ENCODE assay signal across 18 cellular contexts in genomic region chr14:44165286-44165685, GRCh38.
"Had no signal": no experiment of that assay in that cellular context is flagged by ENCODE, and none has a peak within 500 bp of the region (broad histone marks: within the 10 kb centered on the region; RNA-seq: fewer than 3 reads in every experiment).

No MANE protein-coding gene starts in this region.

- H3K36me3 ChIP-seq: cardiac muscle cell, gastrocnemius medialis, tibial artery had no signal

- H3K36me3 Mint-ChIP-seq: activated CD8-positive, alpha-beta memory T cell treated with anti-CD3 and anti-CD28 coated beads, Interleukin-2, amount 10 ng/mL, durations not matched to agents 7 days and 5 days had no signal

- H3K27ac ChIP-seq: cardiac muscle cell, gastrocnemius medialis, parathyroid adenoma, tibial artery had no signal

- H3K4me1 ChIP-seq: gastrocnemius medialis, parathyroid adenoma, tibial artery had no signal

- H3K9ac ChIP-seq: parathyroid adenoma had no signal

- H3K27ac Mint-ChIP-seq: activated CD4-positive, alpha-beta T cell treated with anti-CD3 and anti-CD28 coated beads, Interleukin-2, amount 10 ng/mL, durations not matched to agents 24 days and 14 days; activated CD8-positive, alpha-beta memory T cell treated with anti-CD3 and anti-CD28 coated beads, Interleukin-2, amount 10 ng/mL, durations not matched to agents 7 days and 5 days; activated CD8-positive, alpha-beta T cell treated with anti-CD3 and anti-CD28 coated beads for 36 hours; activated naive CD8-positive, alpha-beta T cell treated with anti-CD3 and anti-CD28 coated beads, Interleukin-2, amount 50 U/mL, for 24 hours; nephron progenitor cell; stimulated activated naive CD8-positive, alpha-beta T cell treated with anti-CD3 and anti-CD28 coated beads, Interleukin-15, Interleukin-2, amounts not matched to agents 100 ng/mL and 50 ng/mL, for 24 hours had no signal

- H3K4me3 ChIP-seq: cardiac muscle cell, gastrocnemius medialis, mucosa of descending colon, tibial artery had no signal

- H3K27me3 ChIP-seq: cardiac muscle cell, gastrocnemius medialis, tibial artery had no signal

- H3K4me3 Mint-ChIP-seq: activated CD4-positive, alpha-beta T cell treated with anti-CD3 and anti-CD28 coated beads, Interleukin-2, amount 10 ng/mL, durations not matched to agents 24 days and 14 days; activated CD8-positive, alpha-beta memory T cell treated with anti-CD3 and anti-CD28 coated beads, Interleukin-2, amount 10 ng/mL, durations not matched to agents 7 days and 5 days; activated CD8-positive, alpha-beta T cell treated with anti-CD3 and anti-CD28 coated beads for 36 hours; activated naive CD8-positive, alpha-beta T cell treated with anti-CD3 and anti-CD28 coated beads, Interleukin-2, amount 50 U/mL, for 24 hours; nephron progenitor cell; stimulated activated naive CD8-positive, alpha-beta T cell treated with anti-CD3 and anti-CD28 coated beads, Interleukin-15, Interleukin-2, amounts not matched to agents 100 ng/mL and 50 ng/mL, for 24 hours had no signal

- H3K4me1 Mint-ChIP-seq: activated CD4-positive, alpha-beta T cell treated with anti-CD3 and anti-CD28 coated beads, Interleukin-2, amount 10 ng/mL, durations not matched to agents 24 days and 14 days; activated CD8-positive, alpha-beta memory T cell treated with anti-CD3 and anti-CD28 coated beads, Interleukin-2, amount 10 ng/mL, durations not matched to agents 7 days and 5 days; activated naive CD8-positive, alpha-beta T cell treated with anti-CD3 and anti-CD28 coated beads, Interleukin-2, amount 50 U/mL, for 24 hours; nephron progenitor cell had no signal

- H3K9me3 ChIP-seq: gastrocnemius medialis, mucosa of descending colon, tibial artery had no signal

- H3K79me2 ChIP-seq: parathyroid adenoma had no signal

- H3K27me3 Mint-ChIP-seq: activated CD4-positive, alpha-beta T cell treated with anti-CD3 and anti-CD28 coated beads, Interleukin-2, amount 10 ng/mL, durations not matched to agents 24 days and 14 days; activated CD8-positive, alpha-beta memory T cell treated with anti-CD3 and anti-CD28 coated beads, Interleukin-2, amount 10 ng/mL, durations not matched to agents 7 days and 5 days; activated CD8-positive, alpha-beta T cell treated with anti-CD3 and anti-CD28 coated beads for 36 hours; activated naive CD8-positive, alpha-beta T cell treated with anti-CD3 and anti-CD28 coated beads, Interleukin-2, amount 50 U/mL, for 24 hours; stimulated activated naive CD8-positive, alpha-beta T cell treated with anti-CD3 and anti-CD28 coated beads, Interleukin-15, Interleukin-2, amounts not matched to agents 100 ng/mL and 50 ng/mL, for 24 hours had no signal

- DNase-seq: activated CD4-positive, alpha-beta T cell treated with anti-CD3 and anti-CD28 coated beads, Interleukin-2, amount 10 ng/mL, durations not matched to agents 24 days and 14 days; activated CD8-positive, alpha-beta memory T cell treated with anti-CD3 and anti-CD28 coated beads, Interleukin-2, amount 10 ng/mL, durations not matched to agents 7 days and 5 days; activated CD8-positive, alpha-beta T cell treated with anti-CD3 and anti-CD28 coated beads for 36 hours; activated gamma-delta T cell; activated naive CD4-positive, alpha-beta T cell treated with anti-CD3 and anti-CD28 coated beads, Interleukin-2, amount 50 U/mL, for 16 hours; activated naive CD8-positive, alpha-beta T cell treated with anti-CD3 and anti-CD28 coated beads, Interleukin-2, amount 50 U/mL, for 24 hours; activated T-cell treated with anti-CD3 and anti-CD28 coated beads for 4 hours; gastrocnemius medialis; mucosa of descending colon; nephron progenitor cell; nucleus accumbens; right cardiac atrium; stimulated activated CD4-positive, alpha-beta T cell treated with anti-CD3 and anti-CD28 coated beads, Interleukin-1b, Interleukin-23, amount 100 ng/mL, for 48 hours; substantia nigra; tibial artery had no signal
